In genomic region chr12:25744334-25744733, GRCh38 we compare ENCODE assay signal across 1 cellular context.
TF ChIP-seq lines count a peak whose summit lies in the region.

No MANE protein-coding gene starts in this region.

TF ChIP-seq in WTC11, 78 proteins besides CTCF, POLR2A, EP300 and RAD21 (continued from another document):
- TF ChIP-seq AFF4 (CRISPR knock-in tag; IDR thresholded peaks at IDR 0.05; ENCODE audit: borderline replicate concordance), result no peak
- TF ChIP-seq ATF3 (CRISPR knock-in tag; conservative IDR thresholded peaks at IDR 0.05), result no peak
- no peak for TF ChIP-seq HMGA2 (CRISPR knock-in tag; IDR thresholded peaks at IDR 0.05)
- no peak for TF ChIP-seq EMX1 (CRISPR knock-in tag; IDR thresholded peaks at IDR 0.05)
